Comparison of ENCODE assay signal across 25 cellular contexts in the genomic region with DNA sequence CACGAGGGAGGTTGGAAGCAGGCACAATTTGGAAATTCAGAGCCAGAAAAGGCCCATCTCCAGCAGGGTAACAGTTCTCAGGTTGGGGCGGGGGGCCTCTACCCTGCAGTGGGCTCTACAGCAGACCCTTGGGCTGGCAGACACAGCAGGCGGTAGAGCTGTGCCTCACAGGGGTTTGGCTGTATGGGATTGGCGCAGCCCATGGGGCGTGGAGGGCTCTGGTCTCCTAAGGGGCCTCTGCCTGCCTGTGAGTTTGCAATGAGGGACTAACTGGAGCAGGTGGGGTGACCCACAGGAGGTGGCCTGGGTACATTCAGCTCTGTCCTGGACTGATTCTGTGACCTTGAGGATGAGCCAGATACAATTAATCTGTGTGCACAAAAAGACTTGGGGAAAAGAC.
"Had no signal": no experiment of that assay in that cellular context is flagged by ENCODE, and none has a peak within 500 bp of the region (broad histone marks: within the 10 kb centered on the region; RNA-seq: fewer than 3 reads in every experiment).

No MANE protein-coding gene starts in this region.

- H3K4me1 ChIP-seq: left lung, lower lobe of right lung, prostate gland had no signal

- H3K27ac Mint-ChIP-seq: immature natural killer cell; naive B cell; natural killer cell treated with Interleukin-12 subunit alpha and Interleukin-12 subunit beta and Interleukin-15 and Interleukin-18, amount 100 ng/mL, for 72 hours; stimulated activated effector memory CD8-positive, alpha-beta T cell treated with anti-CD3 and anti-CD28 coated beads, Interleukin-12 subunit alpha, Interleukin-12 subunit beta, amount 100 ng/mL, for 72 hours; stimulated activated naive CD8-positive, alpha-beta T cell treated with anti-CD3 and anti-CD28 coated beads, Interleukin-15, Interleukin-2, amounts not matched to agents 100 ng/mL and 50 ng/mL, for 24 hours had no signal

- DNase-seq: hypothalamus; immature natural killer cell; kidney; left lung; lower lobe of right lung; mammary epithelial cell; mesenchymal stem cell; naive B cell; ovary; retina; stimulated activated CD4-positive, alpha-beta T cell treated with anti-CD3 and anti-CD28 coated beads, Interleukin-12 subunit alpha, Interleukin-12 subunit beta, amount 100 ng/mL, for 4 hours; stimulated activated CD4-positive, alpha-beta T cell treated with anti-CD3 and anti-CD28 coated beads, Interleukin-4, amount 100 ng/mL, for 24 hours; stimulated activated naive CD4-positive, alpha-beta T cell; tibial artery; trophoblast cell; upper lobe of right lung had no signal

- H3K27ac ChIP-seq: left lung, lower lobe of right lung, ovary, prostate gland, skin epidermis, suprapubic skin, thoracic aorta, tibial artery, upper lobe of right lung had no signal

- H3K9me3 ChIP-seq: left lung, ovary, prostate gland, suprapubic skin, thoracic aorta, upper lobe of right lung had no signal

- H3K4me1 Mint-ChIP-seq: immature natural killer cell had no signal

- H3K36me3 ChIP-seq: left lung, lower lobe of right lung, ovary, prostate gland, suprapubic skin, thoracic aorta, tibial artery, upper lobe of right lung had no signal

- ATAC-seq: left lung; lower lobe of right lung; natural killer cell treated with Interleukin-12 subunit alpha and Interleukin-12 subunit beta and Interleukin-15 and Interleukin-18, amount 100 ng/mL, for 72 hours; right cardiac atrium; sciatic nerve; stimulated activated effector memory CD8-positive, alpha-beta T cell treated with anti-CD3 and anti-CD28 coated beads, Interleukin-12 subunit alpha, Interleukin-12 subunit beta, amount 100 ng/mL, for 72 hours; upper lobe of right lung had no signal

- H3K4me3 Mint-ChIP-seq: immature natural killer cell; naive B cell; natural killer cell treated with Interleukin-12 subunit alpha and Interleukin-12 subunit beta and Interleukin-15 and Interleukin-18, amount 100 ng/mL, for 72 hours; stimulated activated effector memory CD8-positive, alpha-beta T cell treated with anti-CD3 and anti-CD28 coated beads, Interleukin-12 subunit alpha, Interleukin-12 subunit beta, amount 100 ng/mL, for 72 hours; stimulated activated naive CD8-positive, alpha-beta T cell treated with anti-CD3 and anti-CD28 coated beads, Interleukin-15, Interleukin-2, amounts not matched to agents 100 ng/mL and 50 ng/mL, for 24 hours had no signal

- H3K27me3 ChIP-seq: ovary had no signal

- H3K9me3 Mint-ChIP-seq: natural killer cell treated with Interleukin-12 subunit alpha and Interleukin-12 subunit beta and Interleukin-15 and Interleukin-18, amount 100 ng/mL, for 72 hours; stimulated activated effector memory CD8-positive, alpha-beta T cell treated with anti-CD3 and anti-CD28 coated beads, Interleukin-12 subunit alpha, Interleukin-12 subunit beta, amount 100 ng/mL, for 72 hours; stimulated activated naive CD8-positive, alpha-beta T cell treated with anti-CD3 and anti-CD28 coated beads, Interleukin-15, Interleukin-2, amounts not matched to agents 100 ng/mL and 50 ng/mL, for 24 hours had no signal

- H3K36me3 Mint-ChIP-seq: immature natural killer cell; natural killer cell treated with Interleukin-12 subunit alpha and Interleukin-12 subunit beta and Interleukin-15 and Interleukin-18, amount 100 ng/mL, for 72 hours; stimulated activated effector memory CD8-positive, alpha-beta T cell treated with anti-CD3 and anti-CD28 coated beads, Interleukin-12 subunit alpha, Interleukin-12 subunit beta, amount 100 ng/mL, for 72 hours had no signal

- H3K4me3 ChIP-seq: left lung, lower lobe of right lung, ovary, prostate gland, skin epidermis, suprapubic skin, thoracic aorta, tibial artery, upper lobe of right lung had no signal
